10 cellular contexts compared by ENCODE assay signal in genomic region chr2:26848336-26849055, GRCh38. TPM values are rescaled to one million over a fixed set of nuclear protein-coding genes. Genes with fewer than 3 reads are reported as not detected.
DNase-seq lines count a peak whose midpoint lies in the region; ATAC-seq and TF ChIP-seq lines count a peak whose summit lies in the region.
"Had no signal": no experiment of that assay in that cellular context is flagged by ENCODE, and none has a peak within 500 bp of the region (broad histone marks: within the 10 kb centered on the region; RNA-seq: fewer than 3 reads in every experiment).

No MANE protein-coding gene starts in this region.

- peak overlapping the region; percentile 89 to 98 (median 95) for H3K4me3 Mint-ChIP-seq in brain

- TF ChIP-seq CTCF in brain (conservative IDR thresholded peaks at IDR 0.05): no peak
- TF ChIP-seq CTCF in thyroid gland (IDR thresholded peaks at IDR 0.05): no peak

- no peaks in the 10 kb centered on the region for H3K9me3 Mint-ChIP-seq in brain

- intact Hi-C loops in thyroid gland (cut with DNase I): loop anchor here (5.0 kb wide), 1 partner anchor 94 kb away; no protein-coding TSS in a partner anchor

- H3K9me3 ChIP-seq in thyroid gland: no peaks in the 10 kb centered on the region

- no peaks in the 10 kb centered on the region for H3K36me3 ChIP-seq in thyroid gland

- DNase-seq in DMS 273 (lab: John Stamatoyannopoulos, UW; ENCODE audit: unreplicated experiment): peak; percentile 73
- no peak for DNase-seq in DMS 273 treated with DMSO at 0.1 percent for 48 hours (lab: John Stamatoyannopoulos, UW)
- DNase-seq in NCI-H2171 treated with DMSO at 0.1 percent for 48 hours (lab: John Stamatoyannopoulos, UW): peak; percentile 79
- peak; percentile 10 for DNase-seq in myocyte (ENCODE audit: low read depth)
- no peak for DNase-seq in thyroid gland
- no peak for DNase-seq in inferior parietal cortex (ENCODE audit: extremely low spot score)

- H3K27ac ChIP-seq in thyroid gland: no peak overlapping the region
- H3K27ac ChIP-seq: 22Rv1 had no signal

- no peaks in the 10 kb centered on the region for H3K36me3 Mint-ChIP-seq in brain

- H3K27me3 Mint-ChIP-seq in brain: peaks cover 8% of the 10 kb centered on the region

- no peak for ATAC-seq in GM18519 (IDR thresholded peaks at IDR 0.05; ENCODE audit: low FRiP score, unreplicated experiment)

- peaks cover 59% of the 10 kb centered on the region for H3K27me3 ChIP-seq in thyroid gland

- peak overlapping the region in 1 of 3 donors; percentile 10 for H3K4me3 ChIP-seq in thyroid gland (replicated peaks in 1 of 3)

- peaks cover 53% of the 10 kb centered on the region for H3K4me1 Mint-ChIP-seq in brain

- H3K27ac Mint-ChIP-seq in brain: peak overlapping the region in 4 of 5 experiments; percentile 91 to 99 (median 96)

- TF ChIP-seq POLR2A in thyroid gland (IDR thresholded peaks at IDR 0.05): no peak

- 0% methylated on average over 11 to 32 of the region's 75 CpGs for WGBS in thyroid gland, 2 donors

- H3K4me1 ChIP-seq in thyroid gland: peaks cover 29 to 38% of the 10 kb centered on the region in 2 donors

RNA-seq across cellular contexts. Expression of gene DPYSL5, which starts 0.6 kb away (rescaled TPM):
- 309 TPM for polyA plus RNA-seq in brain (ENCODE audit: insufficient read depth, low read depth, low replicate concordance)
- total RNA-seq in myocyte (1.5 and 3.8 TPM in 2 replicates), thyroid gland (not detected)
- 3.2 TPM for polyA plus RNA-seq in myocyte (2012)
- total RNA-seq: glomerular endothelial cell had no signal

Comparison
In these comparisons a context has a peak if more than half of its experiments do, and no peak if none do; other contexts are left out.
1. DNase-seq: peak in DMS 273 (single experiment), NCI-H2171 treated with DMSO at 0.1 percent for 48 hours (single experiment) and myocyte (single experiment); none in DMS 273 treated with DMSO at 0.1 percent for 48 hours (single experiment), thyroid gland (0 of 2) and inferior parietal cortex (single experiment).